ENCODE assay signal across 1 cellular context in genomic region chrX:110748256-110748811, GRCh38.
TF ChIP-seq lines count a peak whose summit lies in the region.

No MANE protein-coding gene starts in this region.

TF ChIP-seq in K562, 482 proteins besides CTCF, POLR2A, EP300 and RAD21:
- TF ChIP-seq XRCC5 (IDR thresholded peaks at IDR 0.05; ENCODE audit: low read depth, low read length) = no peak
- peak; percentile 69 for TF ChIP-seq SPI1 (IDR thresholded peaks at IDR 0.05; ENCODE audit: borderline replicate concordance, low read depth, low read length)
